Comparison of ENCODE assay signal across 10 cellular contexts in the genomic region with DNA sequence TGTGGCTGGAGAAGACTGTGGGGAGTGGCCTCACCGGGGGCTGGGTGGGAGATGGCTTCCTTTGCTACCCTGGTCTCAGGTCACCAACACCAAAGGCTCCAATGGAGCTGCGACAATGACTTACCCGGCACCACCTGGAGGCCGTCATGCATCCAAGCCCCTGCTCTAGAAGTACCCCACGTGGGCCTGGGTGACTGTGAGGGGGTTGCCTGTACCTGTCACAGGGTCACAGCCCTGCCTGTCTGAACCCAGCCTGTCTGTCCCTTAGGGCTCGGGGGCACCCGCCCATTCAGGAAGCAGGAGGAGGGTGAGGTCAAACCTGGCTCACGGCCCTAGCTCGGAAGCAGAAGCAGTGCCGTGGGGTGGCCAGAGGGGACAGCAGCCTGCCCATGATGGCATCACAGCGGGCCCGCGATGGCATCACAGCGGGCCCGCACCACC. TPM values are rescaled to one million over a fixed set of nuclear protein-coding genes. Genes with fewer than 3 reads are reported as not detected.
DNase-seq lines count a peak whose midpoint lies in the region; ATAC-seq and TF ChIP-seq lines count a peak whose summit lies in the region.
"Had no signal": no experiment of that assay in that cellular context is flagged by ENCODE, and none has a peak within 500 bp of the region (broad histone marks: within the 10 kb centered on the region; RNA-seq: fewer than 3 reads in every experiment).

No MANE protein-coding gene starts in this region.

- H3K9me3 Mint-ChIP-seq in activated B cell treated with CpG ODN at 0.5 μM for 24 hours, result no peaks in the 10 kb centered on the region
- H3K9me3 Mint-ChIP-seq: neural crest cell had no signal

- intact Hi-C loops in activated B cell treated with CpG ODN at 0.5 μM for 24 hours (cut with micrococcal nuclease), result loop anchor here (1.0 kb wide), 2 partner anchors 49 to 71 kb away; no protein-coding TSS in a partner anchor

- H2BK15ac ChIP-seq in mesendoderm (replicated peaks; ENCODE audit: low read depth), result no peak overlapping the region

- H3K23ac ChIP-seq in mesendoderm (ENCODE audit: low read length), result no peak overlapping the region

- no peaks in the 10 kb centered on the region for H3K27me3 ChIP-seq in right atrium auricular region
- no peaks in the 10 kb centered on the region for H3K27me3 ChIP-seq in mesendoderm (ENCODE audit: insufficient read depth, low read length, poor library complexity)

- H3K18ac ChIP-seq in mesendoderm (ENCODE audit: low read length), result no peak overlapping the region

- H3K4me1 ChIP-seq in right atrium auricular region (peaks cover 0 to 49% of the 10 kb centered on the region in 2 donors), mesendoderm (ENCODE audit: control insufficient read depth, low read depth, low read length) (no peaks in the 10 kb centered on the region)

- H3K36me3 ChIP-seq in right atrium auricular region (no peaks in the 10 kb centered on the region), mesendoderm (ENCODE audit: control insufficient read depth, insufficient read depth, low read length) (no peaks in the 10 kb centered on the region)

- no peaks in the 10 kb centered on the region for H3K79me1 ChIP-seq in mesendoderm (ENCODE audit: low read length)

- peak; percentile 25 for DNase-seq in activated B cell treated with CpG ODN at 0.5 μM for 24 hours
- peak; percentile 69 for DNase-seq in right atrium auricular region (ENCODE audit: low spot score)
- no peak for DNase-seq in mesendoderm
- DNase-seq in mesenteric fat pad (ENCODE audit: low spot score), result no peak
- DNase-seq in SHP77 (lab: John Stamatoyannopoulos, UW), result no peak
- no peak for DNase-seq in T-helper 9 cell

- H3K79me2 ChIP-seq in mesendoderm (ENCODE audit: control insufficient read depth, insufficient read depth, low read length), result no peaks in the 10 kb centered on the region

- H3K27ac Mint-ChIP-seq in activated B cell treated with CpG ODN at 0.5 μM for 24 hours, result peak overlapping the region; percentile 68

- peaks cover 54% of the 10 kb centered on the region for H3K4me1 Mint-ChIP-seq in activated B cell treated with CpG ODN at 0.5 μM for 24 hours

- no CpG with 5 or more reads among the region's 15 CpGs for WGBS in mesendoderm (ENCODE audit: extremely low coverage, insufficient coverage, low lambda C conversion rate)

- no peak overlapping the region for H3K9ac ChIP-seq in mesendoderm (ENCODE audit: low read length)

- no peak overlapping the region for H2AK5ac ChIP-seq in mesendoderm (ENCODE audit: low read length)

- H3K4me3 ChIP-seq in right atrium auricular region, result no peak overlapping the region
- H3K4me3 ChIP-seq in skin epidermis, result no peak overlapping the region
- H3K4me3 ChIP-seq in mesendoderm (ENCODE audit: low read length), result no peak overlapping the region

- ATAC-seq in GM21423 (IDR thresholded peaks at IDR 0.05; ENCODE audit: unreplicated experiment), result peak; percentile 13
- ATAC-seq in activated B cell treated with CpG ODN at 0.5 μM for 24 hours (ENCODE audit: low read depth), result peak; percentile 51

- no peaks in the 10 kb centered on the region for H3K27me3 Mint-ChIP-seq in activated B cell treated with CpG ODN at 0.5 μM for 24 hours
- H3K27me3 Mint-ChIP-seq: activated naive CD8-positive, alpha-beta T cell had no signal

- H2BK120ac ChIP-seq in mesendoderm (ENCODE audit: low read depth, low read length), result no peak overlapping the region

- no peaks in the 10 kb centered on the region for H3K9me3 ChIP-seq in right atrium auricular region

- no peak overlapping the region for H2BK5ac ChIP-seq in mesendoderm (ENCODE audit: low read length)

- no peak overlapping the region for H4K5ac ChIP-seq in mesendoderm (ENCODE audit: low read length)

- H4K8ac ChIP-seq in mesendoderm (ENCODE audit: low read depth, low read length), result no peak overlapping the region

- no peak overlapping the region for H3K4ac ChIP-seq in mesendoderm (ENCODE audit: low read depth, low read length)

- H3K4me2 ChIP-seq in mesendoderm (ENCODE audit: low read length), result no peak overlapping the region

- TF ChIP-seq CTCF in activated B cell treated with CpG ODN at 0.5 μM for 24 hours (IDR thresholded peaks at IDR 0.05) (no peak), right atrium auricular region (IDR thresholded peaks at IDR 0.05) (peak in 1 of 2 donors; percentile 28)

- CTCF ChIA-PET in activated B cell treated with CpG ODN at 0.5 μM for 24 hours (lab: Charles Lee), result interaction anchor here (0.6 to 11.6 kb wide), 6 partner anchors 36 to 154 kb away, joined by 3 to 145 read pairs (median 8); no protein-coding TSS in a partner anchor

- no peaks in the 10 kb centered on the region for H3K36me3 Mint-ChIP-seq in activated B cell treated with CpG ODN at 0.5 μM for 24 hours (ENCODE audit: low read depth)
- H3K36me3 Mint-ChIP-seq: activated naive CD8-positive, alpha-beta T cell had no signal

- H3K4me3 Mint-ChIP-seq in activated B cell treated with CpG ODN at 0.5 μM for 24 hours, result peak overlapping the region; percentile 57
- H3K4me3 Mint-ChIP-seq: neural crest cell had no signal

- POLR2A ChIA-PET in activated B cell treated with CpG ODN at 0.5 μM for 24 hours (lab: Charles Lee), result interaction anchor here (0.5 to 6.7 kb wide), 9 partner anchors 27 to 286 kb away, joined by 3 to 47 read pairs (median 4); partner anchors contain the start of genes MPHOSPH9, MTRFR and VPS37B

- H3K56ac ChIP-seq in mesendoderm (ENCODE audit: low read length), result no peak overlapping the region

- peak overlapping the region; percentile 62 to 72 for H3K27ac ChIP-seq in right atrium auricular region
- H3K27ac ChIP-seq in skin epidermis, result peak overlapping the region in 20 of 21 experiments; percentile 52 to 89 (median 80)
- no peak overlapping the region for H3K27ac ChIP-seq in mesendoderm (ENCODE audit: low read depth, low read length)

RNA-seq across cellular contexts. Expression of gene ABCB9, which starts 18.9 kb away (rescaled TPM):
- 2.0 and 4.6 TPM in 2 replicates for total RNA-seq in activated B cell treated with CpG ODN at 0.5 μM for 24 hours
- total RNA-seq in right atrium auricular region, result 1 to 10 TPM; 4.9 to 5.7 TPM
- polyA plus RNA-seq in mesendoderm (2013, experiment 1 of 2), result 1.4 TPM
- polyA plus RNA-seq in mesendoderm (2013, experiment 2 of 2), result 1.2 TPM
- 2.2 TPM for total RNA-seq in mesenteric fat pad

RNA-seq across cellular contexts. Expression of gene OGFOD2, which starts 27.7 kb away (rescaled TPM):
- total RNA-seq in activated B cell treated with CpG ODN at 0.5 μM for 24 hours (21.7 and 22.8 TPM in 2 replicates), right atrium auricular region (1 to 10 TPM; 4.9 to 6.8 TPM), mesenteric fat pad (8.6 TPM)
- 5.2 TPM for polyA plus RNA-seq in mesendoderm (2013, experiment 1 of 2)
- 4.9 TPM for polyA plus RNA-seq in mesendoderm (2013, experiment 2 of 2)

RNA-seq across cellular contexts. Expression of gene ARL6IP4, which starts 33.1 kb away (rescaled TPM):
- 163 and 178 TPM in 2 replicates for total RNA-seq in activated B cell treated with CpG ODN at 0.5 μM for 24 hours
- total RNA-seq in right atrium auricular region, result 100 to 1,000 TPM; 157 to 284 TPM
- 118 TPM for polyA plus RNA-seq in mesendoderm (2013, experiment 1 of 2)
- polyA plus RNA-seq in mesendoderm (2013, experiment 2 of 2), result 115 TPM
- total RNA-seq in mesenteric fat pad, result 132 TPM

RNA-seq across cellular contexts. Expression of gene VPS37B, which starts 51.4 kb away (rescaled TPM):
- total RNA-seq in activated B cell treated with CpG ODN at 0.5 μM for 24 hours, result 51.4 and 54.1 TPM in 2 replicates
- 10 to 100 TPM; 28.5 to 41.1 TPM for total RNA-seq in right atrium auricular region
- polyA plus RNA-seq in mesendoderm (2013, experiment 1 of 2), result 8.6 TPM
- polyA plus RNA-seq in mesendoderm (2013, experiment 2 of 2), result 8.4 TPM
- 27.5 TPM for total RNA-seq in mesenteric fat pad

Comparison
In these comparisons a context has a peak if more than half of its experiments do, and no peak if none do; other contexts are left out.
1. DNase-seq: peak in activated B cell treated with CpG ODN at 0.5 μM for 24 hours (single experiment) and right atrium auricular region (single experiment); none in mesendoderm (single experiment), mesenteric fat pad (single experiment), SHP77 (0 of 2) and T-helper 9 cell (single experiment).